ENCODE assay signal across 20 cellular contexts in the genomic region with DNA sequence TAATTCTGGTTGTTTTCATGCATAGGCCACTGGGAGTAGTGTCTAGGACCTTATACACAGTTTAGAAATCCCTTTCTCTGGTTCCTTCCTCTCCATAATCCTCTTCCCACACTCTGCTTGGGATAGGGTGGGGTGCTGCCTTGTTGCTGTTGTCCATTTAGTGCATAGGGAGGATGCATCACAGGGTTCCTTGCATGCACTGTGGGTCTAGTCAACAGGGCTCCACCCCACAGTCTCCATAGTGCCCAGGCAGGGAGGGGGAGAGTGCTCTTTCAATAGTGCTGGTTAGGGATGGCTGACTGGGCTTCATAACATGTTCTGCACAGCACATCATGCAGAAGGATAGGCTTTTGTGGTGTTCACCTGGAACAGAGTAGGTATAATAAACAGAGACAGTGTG.
"Had no signal": no experiment of that assay in that cellular context is flagged by ENCODE, and none has a peak within 500 bp of the region (broad histone marks: within the 10 kb centered on the region; RNA-seq: fewer than 3 reads in every experiment).

No MANE protein-coding gene starts in this region.

- ATAC-seq: effector memory CD8-positive, alpha-beta T cell; left lobe of liver; naive thymus-derived CD4-positive, alpha-beta T cell; stimulated activated naive B cell treated with anti-CD40 and anti-IgM and Interleukin-4, amounts not matched to agents 10 μg/mL and 1 μg/mL and 100 μg/mL, for 72 hours had no signal

- DNase-seq: activated gamma-delta T cell treated with Interleukin-2 at 50 U/mL for 16 hours; activated T-cell treated with anti-CD3 and anti-CD28 coated beads, Interleukin-2, amount 50 U/mL, for 1 hour; adrenal gland; colonic mucosa; dorsolateral prefrontal cortex; effector memory CD8-positive, alpha-beta T cell; foreskin fibroblast; kidney; lower lobe of right lung; naive thymus-derived CD4-positive, alpha-beta T cell; retina; stimulated activated CD4-positive, alpha-beta T cell treated with anti-CD3 and anti-CD28 coated beads, Interleukin-2, amount 100 ng/mL, for 48 hours; stimulated activated CD8-positive, alpha-beta memory T cell treated with anti-CD3 and anti-CD28 coated beads, Interleukin-4, amount 100 ng/mL, for 48 hours; stimulated activated naive B cell treated with anti-CD40 and anti-IgM and Interleukin-4, amounts not matched to agents 10 μg/mL and 1 μg/mL and 100 μg/mL, for 72 hours; upper lobe of left lung had no signal

- H3K27me3 Mint-ChIP-seq: activated naive CD4-positive, alpha-beta T cell treated with anti-CD3 and anti-CD28 coated beads, Interleukin-2, amount 50 U/mL, for 24 hours; effector memory CD8-positive, alpha-beta T cell; naive thymus-derived CD4-positive, alpha-beta T cell; stimulated activated naive B cell treated with anti-CD40 and anti-IgM and Interleukin-4, amounts not matched to agents 10 μg/mL and 1 μg/mL and 100 μg/mL, for 72 hours had no signal

- H3K9me3 ChIP-seq: adrenal gland, colonic mucosa, lower lobe of right lung, thoracic aorta, upper lobe of left lung had no signal

- H3K4me3 ChIP-seq: adrenal gland, colonic mucosa, dorsolateral prefrontal cortex, lower lobe of right lung, thoracic aorta, upper lobe of left lung had no signal

- H3K27me3 ChIP-seq: adrenal gland, colonic mucosa, dorsolateral prefrontal cortex, upper lobe of left lung had no signal

- H3K4me3 Mint-ChIP-seq: activated naive CD4-positive, alpha-beta T cell treated with anti-CD3 and anti-CD28 coated beads, Interleukin-2, amount 50 U/mL, for 24 hours; effector memory CD8-positive, alpha-beta T cell; naive thymus-derived CD4-positive, alpha-beta T cell; stimulated activated naive B cell treated with anti-CD40 and anti-IgM and Interleukin-4, amounts not matched to agents 10 μg/mL and 1 μg/mL and 100 μg/mL, for 72 hours; T-helper 2 cell treated with Interferon-gamma antibody and Interleukin-4, amounts not matched to agents 5 μg/mL and 100 μg/mL, for 36 hours had no signal

- H3K36me3 ChIP-seq: adrenal gland, colonic mucosa, thoracic aorta, upper lobe of left lung had no signal

- H3K27ac ChIP-seq: adrenal gland, colonic mucosa, dorsolateral prefrontal cortex, epithelial cell of prostate, lower lobe of right lung, thoracic aorta, upper lobe of left lung had no signal

- H3K4me1 ChIP-seq: colonic mucosa, lower lobe of right lung, upper lobe of left lung had no signal

- H3K27ac Mint-ChIP-seq: activated naive CD4-positive, alpha-beta T cell treated with anti-CD3 and anti-CD28 coated beads, Interleukin-2, amount 50 U/mL, for 24 hours; stimulated activated naive B cell treated with anti-CD40 and anti-IgM and Interleukin-4, amounts not matched to agents 10 μg/mL and 1 μg/mL and 100 μg/mL, for 72 hours; T-helper 2 cell treated with Interferon-gamma antibody and Interleukin-4, amounts not matched to agents 5 μg/mL and 100 μg/mL, for 36 hours had no signal
